ENCODE assay signal across 21 cellular contexts in the genomic region with DNA sequence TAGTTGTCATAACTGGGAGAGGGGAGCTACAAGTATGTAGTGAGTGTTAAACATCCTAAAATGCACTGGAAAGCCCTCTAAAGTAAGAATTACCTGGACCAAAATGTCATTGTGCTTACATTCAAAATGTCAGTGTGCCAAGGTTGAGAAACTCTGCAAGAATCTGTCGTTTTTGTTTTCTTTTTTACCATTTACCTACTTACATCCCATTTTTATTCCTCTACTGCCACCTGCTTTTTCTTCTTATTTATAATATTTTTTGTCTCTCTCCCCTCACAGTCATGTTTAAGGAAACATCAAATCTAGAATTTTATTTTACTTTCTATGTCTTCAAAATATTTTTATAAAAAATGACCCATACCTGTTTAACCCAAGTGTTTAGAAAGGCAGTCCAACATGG.
DNase-seq lines count a peak whose midpoint lies in the region; ATAC-seq and TF ChIP-seq lines count a peak whose summit lies in the region.
"Had no signal": no experiment of that assay in that cellular context is flagged by ENCODE, and none has a peak within 500 bp of the region (broad histone marks: within the 10 kb centered on the region; RNA-seq: fewer than 3 reads in every experiment).

No MANE protein-coding gene starts in this region.

- no peak overlapping the region for H3K4me2 ChIP-seq in OCI-LY3 (ENCODE audit: low read length)
- H3K4me2 ChIP-seq in mammary epithelial cell (ENCODE audit: insufficient read depth, low read depth, low read length), result no peak overlapping the region

- H3K27me3 ChIP-seq in heart left ventricle (no peaks in the 10 kb centered on the region), OCI-LY3 (ENCODE audit: low read depth, low read length) (no peaks in the 10 kb centered on the region), dorsolateral prefrontal cortex (no peaks in the 10 kb centered on the region), mammary epithelial cell (ENCODE audit: insufficient read depth, low read length) (no peaks in the 10 kb centered on the region)
- H3K27me3 ChIP-seq: SJCRH30 had no signal

- H3K9me3 ChIP-seq in heart left ventricle (no peaks in the 10 kb centered on the region), OCI-LY3 (ENCODE audit: insufficient read depth, low read length) (no peaks in the 10 kb centered on the region), mammary epithelial cell (replicated peaks; ENCODE audit: insufficient read depth, low read length) (no peaks in the 10 kb centered on the region)
- H3K9me3 ChIP-seq: SJCRH30 had no signal

- H3K36me3 ChIP-seq in heart left ventricle (no peaks in the 10 kb centered on the region), OCI-LY3 (replicated peaks; ENCODE audit: low read depth, low read length) (no peaks in the 10 kb centered on the region), mammary epithelial cell (ENCODE audit: insufficient read depth, low read length) (no peaks in the 10 kb centered on the region)
- H3K36me3 ChIP-seq: SJCRH30 had no signal

- H3K79me2 ChIP-seq in OCI-LY3 (ENCODE audit: low read length) (no peaks in the 10 kb centered on the region), mammary epithelial cell (ENCODE audit: insufficient read depth, low read length) (no peaks in the 10 kb centered on the region)

- ATAC-seq in heart left ventricle (no peak), Right ventricle myocardium inferior (no peak)

- H3K9ac ChIP-seq in OCI-LY3 (ENCODE audit: low read length) (no peak overlapping the region), mammary epithelial cell (ENCODE audit: insufficient read depth, low read length) (no peak overlapping the region)

- CTCF ChIA-PET in mammary epithelial cell (lab: Charles Lee; ENCODE audit: low non-redundant PET), result no interaction called here

- H2AFZ ChIP-seq in OCI-LY3 (ENCODE audit: low read depth, low read length) (0 out of 2 replicates have a peak overlapping the region, but pooled peaks have one; percentile 22), mammary epithelial cell (ENCODE audit: low read depth, low read length) (no peak overlapping the region)

- dilution Hi-C loops in mammary epithelial cell (cut with HindIII; ENCODE audit: low sequenced_read_pairs), result no loop called here

- H3K27ac ChIP-seq in heart left ventricle (no peak overlapping the region), OCI-LY3 (ENCODE audit: low read length) (no peak overlapping the region), dorsolateral prefrontal cortex (no peak overlapping the region), mammary epithelial cell (ENCODE audit: insufficient read depth, low read depth, low read length) (no peak overlapping the region)
- H3K27ac ChIP-seq: SJCRH30 had no signal

- in situ Hi-C loops in mammary epithelial cell (cut with MboI; ENCODE audit: low sequenced_read_pairs in 2 of 2), result no loop called here

- BruUV-seq in mammary epithelial cell (replicated peaks; lab: Mats Ljungman, UMichigan), result no TSS peak

- no peak overlapping the region for H3K4me3 ChIP-seq in heart left ventricle
- no peak overlapping the region for H3K4me3 ChIP-seq in OCI-LY3 (ENCODE audit: low read length)
- H3K4me3 ChIP-seq in dorsolateral prefrontal cortex, result peak overlapping the region in 11 of 59 donors; percentile 0 to 40 (median 26)
- H3K4me3 ChIP-seq in mammary epithelial cell (replicated peaks in 1 of 3; ENCODE audit: insufficient read depth in 1 of 3, low read depth in 2 of 3, low read length in 3 of 3), result no peak overlapping the region
- H3K4me3 ChIP-seq: SJCRH30 had no signal

- TF ChIP-seq CTCF in heart left ventricle (IDR thresholded peaks at IDR 0.05) (peak in 7 of 12 donors; percentile 14 to 43 (median 33)), OCI-LY3 (IDR thresholded peaks at IDR 0.05; ENCODE audit: low read depth, low read length) (peak; percentile 23; the same call in 1 of the 2 replicates), dorsolateral prefrontal cortex (IDR thresholded peaks at IDR 0.05 in 54 of 56, conservative IDR thresholded peaks at IDR 0.05 in 2 of 56; ENCODE audit: low read depth in 1 of 56, partially characterized antibody in 56 of 56) (peak in 53 of 56 donors; percentile 28 to 77 (median 55)), mammary epithelial cell (conservative IDR thresholded peaks at IDR 0.05 in 1 of 2, IDR thresholded peaks at IDR 0.05 in 1 of 2; ENCODE audit: extremely low read depth in 1 of 2, insufficient read depth in 1 of 2, low read depth in 1 of 2, low read length in 2 of 2) (no peak)

- no peak for DNase-seq in heart left ventricle
- DNase-seq in Right ventricle myocardium inferior (ENCODE audit: missing footprints), result no peak
- no peak for DNase-seq in dorsolateral prefrontal cortex
- DNase-seq in pons (ENCODE audit: low spot score), result peak; percentile 50
- DNase-seq in mammary epithelial cell, result no peak
- no peak for DNase-seq in retina
- no peak for DNase-seq in activated gamma-delta T cell treated with Interleukin-2 at 50 U/mL for 16 hours
- DNase-seq: CD8-positive, alpha-beta memory T cell; GF-D8; H9; IMR-90; Karpas-422; NCI-H1092; NCI-H1436 treated with DMSO at 0.1 percent for 48 hours; NCI-H2081; NCI-H446 treated with DMSO at 0.1 percent for 48 hours; NK-92 treated with Interleukin-12 subunit alpha and Interleukin-12 subunit beta, amount 100 ng/mL, for 24 hours; RPMI8226; SJCRH30; SW 1271 had no signal

- WGBS in heart left ventricle, 4 donors, result 18 to 27% (median 24%) methylated on average over 1 of the region's 1 CpG
- WGBS in mammary epithelial cell (ENCODE audit: low coverage, missing lambda C conversion rate), result 0% methylated on average over 1 of the region's 1 CpG

- intact Hi-C loops in heart left ventricle (cut with DNase I) (loop anchor here (1.0 to 10.0 kb wide), 5 partner anchors 229 to 233 kb away; no protein-coding TSS in a partner anchor), Right ventricle myocardium inferior (cut with DNase I) (loop anchor here (2.0 kb wide), 1 partner anchor 233 kb away; no protein-coding TSS in a partner anchor), dorsolateral prefrontal cortex (cut with DNase I) (loop anchor here (2.0 to 10.0 kb wide), 3 partner anchors 123 to 231 kb away; no protein-coding TSS in a partner anchor), mammary epithelial cell (cut with micrococcal nuclease) (no loop called here)

- H3K4me1 ChIP-seq in heart left ventricle (no peaks in the 10 kb centered on the region), OCI-LY3 (ENCODE audit: low read length) (peaks cover 5% of the 10 kb centered on the region; the same call in 1 of the 2 replicates), mammary epithelial cell (ENCODE audit: insufficient read depth, low read length) (no peaks in the 10 kb centered on the region)

- TF ChIP-seq POLR2A in heart left ventricle (IDR thresholded peaks at IDR 0.05), result no peak

- no peaks in the 10 kb centered on the region for H4K20me1 ChIP-seq in OCI-LY3 (ENCODE audit: insufficient read depth, low read length)
- no peaks in the 10 kb centered on the region for H4K20me1 ChIP-seq in mammary epithelial cell (ENCODE audit: insufficient read depth, low read length)

Comparison
In these comparisons a context has a peak if more than half of its experiments do, and no peak if none do; other contexts are left out.
1. CTCF ChIP-seq: peak in heart left ventricle (7 of 12), OCI-LY3 (single experiment) and dorsolateral prefrontal cortex (53 of 56); none in mammary epithelial cell (0 of 2).